33 cellular contexts compared by ENCODE assay signal in the genomic region with DNA sequence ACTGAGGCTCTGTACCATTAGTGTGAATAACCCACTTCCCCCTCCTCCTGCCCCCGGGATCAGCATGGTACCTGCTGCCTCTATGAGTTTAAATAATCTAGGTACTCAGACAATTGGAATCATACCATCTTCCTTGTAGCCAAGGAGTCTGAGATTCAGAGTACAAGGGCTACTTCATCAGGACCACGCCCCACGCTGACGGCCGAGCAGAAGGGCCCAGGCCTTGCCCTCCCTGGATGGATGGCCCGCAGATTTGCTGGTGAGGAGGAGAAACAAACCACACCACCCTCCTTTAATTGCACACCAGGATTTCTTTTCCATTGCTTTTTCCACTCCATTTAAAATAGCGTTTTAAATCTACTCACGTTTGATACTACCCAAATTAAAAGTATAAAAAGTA.
"Had no signal": no experiment of that assay in that cellular context is flagged by ENCODE, and none has a peak within 500 bp of the region (broad histone marks: within the 10 kb centered on the region; RNA-seq: fewer than 3 reads in every experiment).

No MANE protein-coding gene starts in this region.

- H3K27ac Mint-ChIP-seq: activated naive CD4-positive, alpha-beta T cell treated with anti-CD3 and anti-CD28 coated beads for 36 hours; activated naive CD4-positive, alpha-beta T cell treated with anti-CD3 and anti-CD28 coated beads, Interleukin-2, amount 10 ng/mL, durations not matched to agents 7 days and 5 days; activated naive CD4-positive, alpha-beta T cell treated with anti-CD3 and anti-CD28 coated beads, Interleukin-2, amount 50 U/mL, for 72 hours; activated naive CD8-positive, alpha-beta T cell; activated naive CD8-positive, alpha-beta T cell treated with anti-CD3 and anti-CD28 coated beads for 36 hours; activated naive CD8-positive, alpha-beta T cell treated with anti-CD3 and anti-CD28 coated beads, Interleukin-2, amount 10 ng/mL, durations not matched to agents 7 days and 5 days; activated naive CD8-positive, alpha-beta T cell treated with anti-CD3 and anti-CD28 coated beads, Interleukin-2, amount 50 U/mL, for 24 hours; activated T-cell treated with anti-CD3 and anti-CD28 coated beads, Interleukin-2, amount 50 U/mL, for 24 hours; activated T-cell treated with anti-CD3 and anti-CD28 coated beads, Interleukin-2, amount 50 U/mL, for 72 hours; activated T-helper 1 cell treated with anti-CD3 and anti-CD28 coated beads, Interleukin-12 subunit alpha, Interleukin-12 subunit beta, Interleukin-2, Interleukin-4 antibody, amounts not matched to agents 30 ng/mL and 10 ng/mL and 1 ng/mL, durations not matched to agents 14 hours and 24 hours and 36 hours; activated T-helper 17 cell treated with anti-CD3 and anti-CD28 coated beads, Interleukin-2, amount 50 U/mL, for 72 hours; activated T-helper 2 cell treated with anti-CD3 and anti-CD28 coated beads, Interferon-gamma antibody, Interleukin-2, Interleukin-4, amounts not matched to agents 10 μg/mL and 5 μg/mL and 100 μg/mL, durations not matched to agents 14 hours and 24 hours and 36 hours; brain had no signal

- H3K4me3 Mint-ChIP-seq: activated naive CD4-positive, alpha-beta T cell treated with anti-CD3 and anti-CD28 coated beads for 36 hours; activated naive CD4-positive, alpha-beta T cell treated with anti-CD3 and anti-CD28 coated beads, Interleukin-2, amount 10 ng/mL, durations not matched to agents 7 days and 5 days; activated naive CD8-positive, alpha-beta T cell; activated naive CD8-positive, alpha-beta T cell treated with anti-CD3 and anti-CD28 coated beads for 36 hours; activated naive CD8-positive, alpha-beta T cell treated with anti-CD3 and anti-CD28 coated beads, Interleukin-2, amount 10 ng/mL, durations not matched to agents 7 days and 5 days; activated naive CD8-positive, alpha-beta T cell treated with anti-CD3 and anti-CD28 coated beads, Interleukin-2, amount 50 U/mL, for 24 hours; activated T-cell treated with anti-CD3 and anti-CD28 coated beads, Interleukin-2, amount 50 U/mL, for 24 hours; activated T-cell treated with anti-CD3 and anti-CD28 coated beads, Interleukin-2, amount 50 U/mL, for 4 hours; activated T-cell treated with anti-CD3 and anti-CD28 coated beads, Interleukin-2, amount 50 U/mL, for 72 hours; activated T-helper 1 cell treated with anti-CD3 and anti-CD28 coated beads, Interleukin-12 subunit alpha, Interleukin-12 subunit beta, Interleukin-2, Interleukin-4 antibody, amounts not matched to agents 30 ng/mL and 10 ng/mL and 1 ng/mL, durations not matched to agents 14 hours and 24 hours and 36 hours; activated T-helper 17 cell treated with anti-CD3 and anti-CD28 coated beads, Interleukin-2, amount 50 U/mL, for 72 hours; brain; central memory CD8-positive, alpha-beta T cell had no signal

- DNase-seq: activated effector memory CD4-positive, alpha-beta T cell treated with anti-CD3 and anti-CD28 coated beads, Interleukin-2, amount 50 U/mL, for 16 hours; activated effector memory CD4-positive, alpha-beta T cell treated with Interleukin-2 at 50 U/mL for 16 hours; activated gamma-delta T cell; activated gamma-delta T cell treated with Interleukin-2 at 50 U/mL for 16 hours; activated naive CD4-positive, alpha-beta T cell; activated naive CD4-positive, alpha-beta T cell treated with anti-CD3 and anti-CD28 coated beads for 36 hours; activated naive CD4-positive, alpha-beta T cell treated with anti-CD3 and anti-CD28 coated beads, Interleukin-2, amount 10 ng/mL, durations not matched to agents 7 days and 5 days; activated naive CD4-positive, alpha-beta T cell treated with anti-CD3 and anti-CD28 coated beads, Interleukin-2, amount 50 U/mL, for 16 hours; activated naive CD8-positive, alpha-beta T cell treated with anti-CD3 and anti-CD28 coated beads for 36 hours; activated naive CD8-positive, alpha-beta T cell treated with anti-CD3 and anti-CD28 coated beads, Interleukin-2, amount 10 ng/mL, durations not matched to agents 7 days and 5 days; activated naive CD8-positive, alpha-beta T cell treated with anti-CD3 and anti-CD28 coated beads, Interleukin-2, amount 50 U/mL, for 24 hours; activated T-cell treated with anti-CD3 and anti-CD28 coated beads, Interleukin-2, amount 50 U/mL, for 1 hour; activated T-cell treated with anti-CD3 and anti-CD28 coated beads, Interleukin-2, amount 50 U/mL, for 24 hours; activated T-cell treated with anti-CD3 and anti-CD28 coated beads, Interleukin-2, amount 50 U/mL, for 4 hours; activated T-cell treated with anti-CD3 and anti-CD28 coated beads, Interleukin-2, amount 50 U/mL, for 48 hours; activated T-cell treated with anti-CD3 and anti-CD28 coated beads, Interleukin-2, amount 50 U/mL, for 72 hours; adrenal gland; amniotic stem cell; amygdala; anterior cingulate cortex; aorta; body of pancreas; brain microvascular endothelial cell; caudate nucleus; central memory CD4-positive, alpha-beta T cell; cerebellar nuclear complex had no signal

- H3K4me1 Mint-ChIP-seq: activated naive CD4-positive, alpha-beta T cell treated with anti-CD3 and anti-CD28 coated beads, Interleukin-2, amount 10 ng/mL, durations not matched to agents 7 days and 5 days; activated naive CD8-positive, alpha-beta T cell treated with anti-CD3 and anti-CD28 coated beads for 36 hours; activated naive CD8-positive, alpha-beta T cell treated with anti-CD3 and anti-CD28 coated beads, Interleukin-2, amount 10 ng/mL, durations not matched to agents 7 days and 5 days; activated naive CD8-positive, alpha-beta T cell treated with anti-CD3 and anti-CD28 coated beads, Interleukin-2, amount 50 U/mL, for 24 hours; activated T-helper 17 cell treated with anti-CD3 and anti-CD28 coated beads, Interleukin-2, amount 50 U/mL, for 72 hours; central memory CD8-positive, alpha-beta T cell had no signal

- H3K9me3 Mint-ChIP-seq: brain had no signal

- H3K27me3 Mint-ChIP-seq: activated naive CD4-positive, alpha-beta T cell treated with anti-CD3 and anti-CD28 coated beads, Interleukin-2, amount 10 ng/mL, durations not matched to agents 7 days and 5 days; activated naive CD8-positive, alpha-beta T cell treated with anti-CD3 and anti-CD28 coated beads for 36 hours; activated naive CD8-positive, alpha-beta T cell treated with anti-CD3 and anti-CD28 coated beads, Interleukin-2, amount 10 ng/mL, durations not matched to agents 7 days and 5 days had no signal

- H3K36me3 Mint-ChIP-seq: activated naive CD4-positive, alpha-beta T cell treated with anti-CD3 and anti-CD28 coated beads, Interleukin-2, amount 10 ng/mL, durations not matched to agents 7 days and 5 days; activated naive CD4-positive, alpha-beta T cell treated with anti-CD3 and anti-CD28 coated beads, Interleukin-2, amount 50 U/mL, for 72 hours; activated naive CD8-positive, alpha-beta T cell; activated naive CD8-positive, alpha-beta T cell treated with anti-CD3 and anti-CD28 coated beads for 36 hours; activated naive CD8-positive, alpha-beta T cell treated with anti-CD3 and anti-CD28 coated beads, Interleukin-2, amount 10 ng/mL, durations not matched to agents 7 days and 5 days; brain had no signal
